In the genomic region with DNA sequence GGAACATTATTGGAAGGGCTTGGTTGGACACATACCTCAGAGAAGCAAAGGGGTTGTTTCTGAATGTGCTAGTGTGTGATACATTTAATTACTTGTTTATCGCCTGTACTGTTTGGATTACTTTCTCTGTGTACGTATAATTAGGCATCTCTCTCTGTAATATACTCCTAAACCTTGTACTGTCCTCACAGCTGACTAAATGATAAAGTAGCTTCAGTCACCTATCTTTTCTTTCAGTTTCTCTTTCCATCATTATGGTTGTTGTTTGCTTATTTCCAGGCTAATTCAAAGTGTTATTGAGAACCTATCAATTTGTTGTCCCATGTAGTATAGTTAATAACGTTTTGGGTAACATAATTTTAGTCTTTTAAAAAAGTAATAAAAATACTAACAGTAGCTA, we compare ENCODE assay signal across 19 cellular contexts. TPM values are rescaled to one million over a fixed set of nuclear protein-coding genes. Genes with fewer than 3 reads are reported as not detected.
A peak's percentile ranks its signal among the peaks of the same experiment; 100 is the strongest.
DNase-seq lines count a peak whose midpoint lies in the region; ATAC-seq and TF ChIP-seq lines count a peak whose summit lies in the region.
"Had no signal": no experiment of that assay in that cellular context is flagged by ENCODE, and none has a peak within 500 bp of the region (broad histone marks: within the 10 kb centered on the region; RNA-seq: fewer than 3 reads in every experiment).

No MANE protein-coding gene starts in this region.

- H3K27ac ChIP-seq in CD4-positive, alpha-beta T cell (ENCODE audit: low read depth, low read length), result no peak overlapping the region
- H3K27ac ChIP-seq: BLaER1 had no signal

- no peaks in the 10 kb centered on the region for H3K27me3 Mint-ChIP-seq in CD4-positive, alpha-beta T cell
- peaks cover 0 to 5% of the 10 kb centered on the region in 2 donors for H3K27me3 Mint-ChIP-seq in effector memory CD8-positive, alpha-beta T cell
- H3K27me3 Mint-ChIP-seq: stimulated activated naive B cell treated with anti-CD40 and anti-IgM and Interleukin-4, amounts not matched to agents 10 μg/mL and 1 μg/mL and 100 μg/mL, for 72 hours had no signal

- no peak overlapping the region for H3K27ac Mint-ChIP-seq in CD4-positive, alpha-beta T cell
- peak overlapping the region; percentile 16 to 45 for H3K27ac Mint-ChIP-seq in effector memory CD8-positive, alpha-beta T cell
- H3K27ac Mint-ChIP-seq: stimulated activated naive B cell treated with anti-CD40 and anti-IgM and Interleukin-4, amounts not matched to agents 10 μg/mL and 1 μg/mL and 100 μg/mL, for 72 hours had no signal

- peaks cover 11% of the 10 kb centered on the region for H3K36me3 ChIP-seq in BE2C

- no peak for ATAC-seq in CD4-positive, alpha-beta T cell (ENCODE audit: poor library complexity)
- ATAC-seq in GM18520 (IDR thresholded peaks at IDR 0.05; ENCODE audit: unreplicated experiment) (peak; percentile 51), HG02884 (IDR thresholded peaks at IDR 0.05; ENCODE audit: unreplicated experiment) (peak; percentile 72), HG02840 (IDR thresholded peaks at IDR 0.05; ENCODE audit: low FRiP score, unreplicated experiment) (no peak)
- ATAC-seq in effector memory CD8-positive, alpha-beta T cell (replicated peaks), result peak; percentile 73
- ATAC-seq: right cardiac atrium; stimulated activated naive B cell treated with anti-CD40 and anti-IgM and Interleukin-4, amounts not matched to agents 10 μg/mL and 1 μg/mL and 100 μg/mL, for 72 hours had no signal

- CTCF ChIA-PET in CD4-positive, alpha-beta T cell (lab: Charles Lee), result interaction anchor here (0.7 to 1.5 kb wide), 2 partner anchors 16 to 18 kb away, joined by 3 to 5 read pairs; no protein-coding TSS in a partner anchor

- H3K4me3 Mint-ChIP-seq in CD4-positive, alpha-beta T cell, result peak overlapping the region; percentile 2
- peak overlapping the region; percentile 52 to 58 for H3K4me3 Mint-ChIP-seq in effector memory CD8-positive, alpha-beta T cell
- H3K4me3 Mint-ChIP-seq: neural crest cell had no signal

- H3K4me1 Mint-ChIP-seq in CD4-positive, alpha-beta T cell (ENCODE audit: low read depth), result peaks cover 51% of the 10 kb centered on the region
- H3K4me1 Mint-ChIP-seq in effector memory CD8-positive, alpha-beta T cell (ENCODE audit: low read depth in 2 of 2), result peaks cover 16 to 19% of the 10 kb centered on the region in 2 donors

- H3K4me1 ChIP-seq in BE2C, result peaks cover 3% of the 10 kb centered on the region; the same call in 1 of the 2 replicates
- H3K4me1 ChIP-seq: BLaER1 had no signal

- H3K4me3 ChIP-seq in BE2C (ENCODE audit: low read depth, low read length), result no peak overlapping the region
- H3K4me3 ChIP-seq: BLaER1, dorsolateral prefrontal cortex, lung, Peyer's patch had no signal

- POLR2A ChIA-PET in CD4-positive, alpha-beta T cell (lab: Charles Lee), result interaction anchor here (1.2 to 1.8 kb wide), 3 partner anchors 31 to 48 kb away, joined by 3 to 5 read pairs (median 4); no protein-coding TSS in a partner anchor

- no peaks in the 10 kb centered on the region for H3K9me3 ChIP-seq in CD4-positive, alpha-beta T cell (ENCODE audit: control insufficient read depth, low read length)
- H3K9me3 ChIP-seq in BE2C, result no peaks in the 10 kb centered on the region
- H3K9me3 ChIP-seq: Peyer's patch had no signal

- peaks cover 52% of the 10 kb centered on the region for H3K36me3 Mint-ChIP-seq in CD4-positive, alpha-beta T cell (ENCODE audit: low read depth)
- no peaks in the 10 kb centered on the region for H3K36me3 Mint-ChIP-seq in effector memory CD8-positive, alpha-beta T cell (ENCODE audit: insufficient read depth)

- no peaks in the 10 kb centered on the region for H3K27me3 ChIP-seq in CD4-positive, alpha-beta T cell (ENCODE audit: control insufficient read depth, insufficient read depth, low read length)
- no peaks in the 10 kb centered on the region for H3K27me3 ChIP-seq in BE2C
- H3K27me3 ChIP-seq: BLaER1, dorsolateral prefrontal cortex, Peyer's patch had no signal

- intact Hi-C loops in CD4-positive, alpha-beta T cell (cut with DNase I, micrococcal nuclease), result no loop called here

- H3K9me3 Mint-ChIP-seq in CD4-positive, alpha-beta T cell, result peaks cover 7% of the 10 kb centered on the region
- H3K9me3 Mint-ChIP-seq in effector memory CD8-positive, alpha-beta T cell, result no peaks in the 10 kb centered on the region

- DNase-seq in CD4-positive, alpha-beta T cell, result no peak
- DNase-seq in effector memory CD8-positive, alpha-beta T cell, result no peak
- DNase-seq in activated gamma-delta T cell treated with Interleukin-2 at 50 U/mL for 16 hours (no peak), HK-2 (ENCODE audit: unreplicated experiment) (no peak), BE2C (no peak)
- DNase-seq: dorsolateral prefrontal cortex; NCI-H1092 treated with DMSO at 0.1 percent for 48 hours; NCI-H510A; Peyer's patch; right cardiac atrium; stimulated activated CD4-positive, alpha-beta T cell treated with anti-CD3 and anti-CD28 coated beads, Interleukin-4, amount 100 ng/mL, for 4 hours; stimulated activated naive B cell treated with anti-CD40 and anti-IgM and Interleukin-4, amounts not matched to agents 10 μg/mL and 1 μg/mL and 100 μg/mL, for 72 hours; SW 1271 had no signal

- TF ChIP-seq CTCF in CD4-positive, alpha-beta T cell (IDR thresholded peaks at IDR 0.05), result no peak
- no peak for TF ChIP-seq CTCF in BE2C (IDR thresholded peaks at IDR 0.05; ENCODE audit: low read depth, low read length)

RNA-seq across cellular contexts. Expression of a gene that starts 34.0 kb away (rescaled TPM):
- total RNA-seq in CD4-positive, alpha-beta T cell, result 10 to 100 TPM; 74.3 to 84.3 TPM
- polyA plus RNA-seq in BE2C (2012; ENCODE audit: insufficient read depth, insufficient read length, low read depth), result 28.4 TPM

Comparison
In these comparisons a context has a peak if more than half of its experiments do, and no peak if none do; other contexts are left out.
1. ATAC-seq: peak in GM18520 (single experiment), HG02884 (single experiment) and effector memory CD8-positive, alpha-beta T cell (single experiment); none in CD4-positive, alpha-beta T cell (single experiment) and HG02840 (single experiment).